In the genomic region with DNA sequence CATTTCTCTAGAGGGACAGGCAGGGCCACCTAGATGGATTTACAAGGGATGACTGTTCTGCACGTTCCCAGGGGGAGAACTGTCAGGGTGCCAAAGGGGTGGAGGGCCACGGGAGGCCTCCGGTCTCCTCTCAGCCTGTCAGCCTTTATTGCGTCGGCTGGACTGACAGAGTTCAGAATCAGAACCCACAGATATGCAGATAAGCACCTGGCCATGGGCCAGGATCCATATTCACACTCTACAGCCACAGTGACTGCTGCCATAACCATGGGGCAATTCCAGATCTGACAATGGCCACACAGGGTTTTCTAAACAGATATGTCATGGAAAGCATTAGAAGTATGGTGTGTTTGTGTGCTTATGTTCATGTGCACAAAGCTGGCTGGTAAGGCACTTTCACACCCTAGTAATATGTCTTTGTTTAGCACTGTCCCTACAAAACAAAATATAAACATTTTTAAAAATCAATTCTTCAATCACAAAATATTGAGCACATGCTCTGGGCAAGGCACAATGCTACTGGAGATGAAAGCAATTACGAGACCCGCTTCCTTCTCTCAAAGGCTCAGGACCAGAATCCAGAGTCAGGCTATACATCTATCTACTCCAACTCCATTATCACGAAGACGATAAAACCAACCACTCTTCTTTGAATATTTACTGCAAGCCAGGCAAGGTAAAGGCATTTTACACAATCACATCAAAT, we compare ENCODE assay signal across 1 cellular context.
A peak's percentile ranks its signal among the peaks of the same experiment; 100 is the strongest.
TF ChIP-seq lines count a peak whose summit lies in the region.

No MANE protein-coding gene starts in this region.

TF ChIP-seq in SK-N-SH, 30 proteins besides CTCF, POLR2A, EP300 and RAD21 (continued from another document):
- TF ChIP-seq, protein P1, sequence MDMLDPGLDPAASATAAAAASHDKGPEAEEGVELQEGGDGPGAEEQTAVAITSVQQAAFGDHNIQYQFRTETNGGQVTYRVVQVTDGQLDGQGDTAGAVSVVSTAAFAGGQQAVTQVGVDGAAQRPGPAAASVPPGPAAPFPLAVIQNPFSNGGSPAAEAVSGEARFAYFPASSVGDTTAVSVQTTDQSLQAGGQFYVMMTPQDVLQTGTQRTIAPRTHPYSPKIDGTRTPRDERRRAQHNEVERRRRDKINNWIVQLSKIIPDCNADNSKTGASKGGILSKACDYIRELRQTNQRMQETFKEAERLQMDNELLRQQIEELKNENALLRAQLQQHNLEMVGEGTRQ (IDR thresholded peaks at IDR 0.05; ENCODE audit: borderline replicate concordance, low read depth, low read length) = no peak
- TF ChIP-seq ELF1 (IDR thresholded peaks at IDR 0.05) (no peak), TAF1 (IDR thresholded peaks at IDR 0.05; ENCODE audit: borderline replicate concordance, low read depth, low read length) (no peak), RCOR1 (IDR thresholded peaks at IDR 0.05; ENCODE audit: low read length) (peak; percentile 93), NFIC (IDR thresholded peaks at IDR 0.05; ENCODE audit: borderline replicate concordance) (peak; percentile 96), SIN3A (IDR thresholded peaks at IDR 0.05; ENCODE audit: borderline replicate concordance, low read depth, low read length) (no peak), POLR2AphosphoS5 (IDR thresholded peaks at IDR 0.05; ENCODE audit: low read depth, low read length) (peak; percentile 79), NRF1 (IDR thresholded peaks at IDR 0.05; ENCODE audit: low read depth, low read length) (no peak), FOXM1 (IDR thresholded peaks at IDR 0.05; ENCODE audit: low read depth) (no peak), EZH2phosphoT487 (IDR thresholded peaks at IDR 0.05; ENCODE audit: borderline replicate concordance, low read depth) (no peak), GABPA (IDR thresholded peaks at IDR 0.05; ENCODE audit: low read depth) (no peak), CHD2 (IDR thresholded peaks at IDR 0.05; ENCODE audit: low read length, partially characterized antibody) (peak; percentile 89), TCF12 (IDR thresholded peaks at IDR 0.05) (peak; percentile 96), GATA2 (CRISPR knock-in tag; IDR thresholded peaks at IDR 0.05) (peak; percentile 97), REST (IDR thresholded peaks at IDR 0.05; ENCODE audit: low read depth, low read length) (no peak)
- TF ChIP-seq, protein P2, sequence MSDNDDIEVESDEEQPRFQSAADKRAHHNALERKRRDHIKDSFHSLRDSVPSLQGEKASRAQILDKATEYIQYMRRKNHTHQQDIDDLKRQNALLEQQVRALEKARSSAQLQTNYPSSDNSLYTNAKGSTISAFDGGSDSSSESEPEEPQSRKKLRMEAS (IDR thresholded peaks at IDR 0.05; ENCODE audit: low read depth) = no peak
- TF ChIP-seq, protein P3, sequence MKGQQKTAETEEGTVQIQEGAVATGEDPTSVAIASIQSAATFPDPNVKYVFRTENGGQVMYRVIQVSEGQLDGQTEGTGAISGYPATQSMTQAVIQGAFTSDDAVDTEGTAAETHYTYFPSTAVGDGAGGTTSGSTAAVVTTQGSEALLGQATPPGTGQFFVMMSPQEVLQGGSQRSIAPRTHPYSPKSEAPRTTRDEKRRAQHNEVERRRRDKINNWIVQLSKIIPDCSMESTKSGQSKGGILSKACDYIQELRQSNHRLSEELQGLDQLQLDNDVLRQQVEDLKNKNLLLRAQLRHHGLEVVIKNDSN (IDR thresholded peaks at IDR 0.05; ENCODE audit: borderline replicate concordance, low read depth) = no peak
